ENCODE assay signal across 33 cellular contexts in the genomic region with DNA sequence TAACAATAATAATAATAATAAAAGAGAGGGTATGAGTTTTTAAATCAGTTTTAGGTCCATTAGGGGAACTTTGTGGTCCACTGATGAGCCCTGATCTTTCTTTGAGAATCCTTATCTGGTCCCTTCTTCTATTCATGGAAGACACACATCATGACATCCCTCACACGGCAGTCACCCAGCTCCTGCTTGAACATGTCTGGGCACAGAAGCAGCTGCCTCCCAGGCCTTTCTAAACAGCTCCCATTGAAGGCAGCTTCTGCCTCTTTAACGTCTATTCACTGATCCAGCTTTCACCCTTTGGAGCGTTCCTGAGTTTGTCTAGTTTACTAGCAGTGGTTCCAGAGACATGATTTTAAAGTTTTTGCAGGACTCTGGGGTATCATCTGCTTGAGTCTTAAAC.
"Had no signal": no experiment of that assay in that cellular context is flagged by ENCODE, and none has a peak within 500 bp of the region (broad histone marks: within the 10 kb centered on the region; RNA-seq: fewer than 3 reads in every experiment).

No MANE protein-coding gene starts in this region.

- DNase-seq: activated B cell treated with CpG ODN at 0.5 μM for 24 hours; activated CD4-positive, alpha-beta T cell treated with anti-CD3 and anti-CD28 coated beads for 48 hours; activated CD4-positive, alpha-beta T cell treated with anti-CD3 and anti-CD28 coated beads, Interleukin-2, amount 50 U/mL, for 1 hour; activated CD4-positive, alpha-beta T cell treated with anti-CD3 and anti-CD28 coated beads, Interleukin-2, amount 50 U/mL, for 48 hours; activated CD8-positive, alpha-beta memory T cell treated with anti-CD3 and anti-CD28 coated beads, Interleukin-2, amount 10 ng/mL, durations not matched to agents 7 days and 5 days; activated CD8-positive, alpha-beta memory T cell treated with anti-CD3 and anti-CD28 coated beads, Interleukin-2, amount 50 U/mL, for 48 hours; activated CD8-positive, alpha-beta T cell treated with anti-CD3 and anti-CD28 coated beads for 36 hours; activated gamma-delta T cell; activated naive CD4-positive, alpha-beta T cell; activated naive CD4-positive, alpha-beta T cell treated with anti-CD3 and anti-CD28 coated beads, Interleukin-2, amount 10 ng/mL, durations not matched to agents 7 days and 5 days; activated naive CD8-positive, alpha-beta T cell treated with anti-CD3 and anti-CD28 coated beads, Interleukin-2, amount 10 ng/mL, durations not matched to agents 7 days and 5 days; activated T-cell treated with anti-CD3 and anti-CD28 coated beads for 4 hours; activated T-cell treated with anti-CD3 and anti-CD28 coated beads, Interleukin-2, amount 50 U/mL, for 24 hours; activated T-cell treated with anti-CD3 and anti-CD28 coated beads, Interleukin-2, amount 50 U/mL, for 72 hours; caudate nucleus; cortex of kidney; effector CD8-positive, alpha-beta T cell; erythroblast; gastrocnemius medialis; glutamatergic neuron; heart left ventricle; T-helper 1 cell; T-helper 17 cell; T1000; WERI-Rb-1 had no signal

- H3K27me3 ChIP-seq: ascending aorta, esophagus muscularis mucosa, gastrocnemius medialis, heart left ventricle had no signal

- FAIRE-seq: colon, endometrium, endothelial cell of umbilical vein had no signal

- ATAC-seq: activated CD4-positive, CD25-positive, alpha-beta regulatory T cell treated with anti-CD3 and anti-CD28 coated beads, Interleukin-2, amount 50 U/mL, for 24 hours; activated CD8-positive, alpha-beta memory T cell treated with anti-CD3 and anti-CD28 coated beads, Interleukin-2, amount 10 ng/mL, durations not matched to agents 7 days and 5 days; activated CD8-positive, alpha-beta T cell treated with anti-CD3 and anti-CD28 coated beads for 36 hours; activated naive CD4-positive, alpha-beta T cell treated with anti-CD3 and anti-CD28 coated beads, Interleukin-2, amount 50 U/mL, for 72 hours; activated T-cell treated with anti-CD3 and anti-CD28 coated beads, Interleukin-2, amount 50 U/mL, for 72 hours; foreskin keratinocyte; gastrocnemius medialis; heart left ventricle; T-helper 17 cell had no signal

- H3K36me3 ChIP-seq: ascending aorta, esophagus muscularis mucosa, gastrocnemius medialis, heart left ventricle, WERI-Rb-1 had no signal

- H3K4me3 ChIP-seq: ascending aorta, esophagus muscularis mucosa, gastrocnemius medialis, heart left ventricle had no signal

- H3K27ac ChIP-seq: ascending aorta, esophagus muscularis mucosa, foreskin keratinocyte, gastrocnemius medialis, heart left ventricle, WERI-Rb-1 had no signal
